ENCODE assay signal across 21 cellular contexts in the genomic region with DNA sequence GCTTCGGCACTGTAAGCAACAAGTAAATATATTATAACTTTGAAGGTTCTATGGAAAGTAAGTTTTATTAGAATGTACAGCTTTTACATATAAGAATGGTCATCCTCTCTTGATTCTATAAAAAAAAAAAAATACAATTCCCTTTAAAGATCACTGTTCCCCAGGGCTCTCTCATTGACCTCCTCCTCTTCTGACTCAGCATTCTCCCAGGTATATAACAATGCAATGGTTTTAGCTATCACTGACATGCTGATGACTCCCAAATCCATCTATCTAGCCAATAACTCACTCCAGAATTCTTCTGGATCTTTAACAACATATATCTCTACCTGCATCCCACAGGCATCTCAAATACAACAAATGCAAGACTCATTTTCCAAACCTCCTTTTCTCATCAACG.
"Had no signal": no experiment of that assay in that cellular context is flagged by ENCODE, and none has a peak within 500 bp of the region (broad histone marks: within the 10 kb centered on the region; RNA-seq: fewer than 3 reads in every experiment).

No MANE protein-coding gene starts in this region.

- H3K36me3 ChIP-seq: colonic mucosa, prostate gland had no signal

- H3K4me1 Mint-ChIP-seq: nephron progenitor cell had no signal

- FAIRE-seq: frontal cortex, keratinocyte had no signal

- H3K27me3 Mint-ChIP-seq: dendritic cell treated with granulocyte-macrophage colony-stimulating factor and Interleukin-4, amounts not matched to agents 40 ng/mL and 50 ng/mL, for 4 days; naive thymus-derived CD8-positive, alpha-beta T cell; stimulated activated memory B cell treated with anti-CD40 and anti-IgM and Interleukin-4, amounts not matched to agents 10 μg/mL and 1 μg/mL and 100 μg/mL, for 72 hours; type B pancreatic cell had no signal

- H3K9me3 Mint-ChIP-seq: dendritic cell treated with granulocyte-macrophage colony-stimulating factor and Interleukin-4, amounts not matched to agents 40 ng/mL and 50 ng/mL, for 4 days; endodermal cell; naive thymus-derived CD8-positive, alpha-beta T cell; nephron progenitor cell; stimulated activated memory B cell treated with anti-CD40 and anti-IgM and Interleukin-4, amounts not matched to agents 10 μg/mL and 1 μg/mL and 100 μg/mL, for 72 hours; type B pancreatic cell had no signal

- H3K9me3 ChIP-seq: colonic mucosa, esophagus muscularis mucosa, prostate gland, spleen, testis, tibial artery had no signal

- H3K4me1 ChIP-seq: colonic mucosa, prostate gland, testis had no signal

- H3K27ac ChIP-seq: colonic mucosa, esophagus muscularis mucosa, prostate gland, skin epidermis, spleen, testis, tibial artery had no signal

- ATAC-seq: naive thymus-derived CD8-positive, alpha-beta T cell; right cardiac atrium; stimulated activated memory B cell treated with anti-CD40 and anti-IgM and Interleukin-4, amounts not matched to agents 10 μg/mL and 1 μg/mL and 100 μg/mL, for 72 hours; stimulated activated naive CD8-positive, alpha-beta T cell treated with anti-CD3 and anti-CD28 coated beads, Interleukin-15, Interleukin-2, amounts not matched to agents 100 U/mL and 50 U/mL, for 24 hours had no signal

- H3K27ac Mint-ChIP-seq: dendritic cell treated with granulocyte-macrophage colony-stimulating factor and Interleukin-4, amounts not matched to agents 40 ng/mL and 50 ng/mL, for 4 days; endodermal cell; naive thymus-derived CD8-positive, alpha-beta T cell; nephron progenitor cell; stimulated activated memory B cell treated with anti-CD40 and anti-IgM and Interleukin-4, amounts not matched to agents 10 μg/mL and 1 μg/mL and 100 μg/mL, for 72 hours; type B pancreatic cell had no signal

- DNase-seq: colonic mucosa; effector CD8-positive, alpha-beta T cell; endodermal cell; naive thymus-derived CD8-positive, alpha-beta T cell; nephron progenitor cell; nucleus accumbens; spleen; stimulated activated CD4-positive, alpha-beta T cell treated with anti-CD3 and anti-CD28 coated beads, Interleukin-4, amount 100 ng/mL, for 4 hours; stimulated activated naive CD8-positive, alpha-beta T cell treated with anti-CD3 and anti-CD28 coated beads, Interleukin-15, Interleukin-2, amounts not matched to agents 100 U/mL and 50 U/mL, for 24 hours; substantia nigra; testis; tibial artery had no signal

- H3K4me3 Mint-ChIP-seq: dendritic cell treated with granulocyte-macrophage colony-stimulating factor and Interleukin-4, amounts not matched to agents 40 ng/mL and 50 ng/mL, for 4 days; endodermal cell; naive thymus-derived CD8-positive, alpha-beta T cell; nephron progenitor cell; stimulated activated memory B cell treated with anti-CD40 and anti-IgM and Interleukin-4, amounts not matched to agents 10 μg/mL and 1 μg/mL and 100 μg/mL, for 72 hours; type B pancreatic cell had no signal

- H3K27me3 ChIP-seq: colonic mucosa, esophagus muscularis mucosa, spleen, testis, tibial artery had no signal

- H3K4me3 ChIP-seq: colonic mucosa, esophagus muscularis mucosa, prostate gland, skin epidermis, spleen, testis, tibial artery had no signal
